ENCODE assay signal across 1 cellular context in the genomic region with DNA sequence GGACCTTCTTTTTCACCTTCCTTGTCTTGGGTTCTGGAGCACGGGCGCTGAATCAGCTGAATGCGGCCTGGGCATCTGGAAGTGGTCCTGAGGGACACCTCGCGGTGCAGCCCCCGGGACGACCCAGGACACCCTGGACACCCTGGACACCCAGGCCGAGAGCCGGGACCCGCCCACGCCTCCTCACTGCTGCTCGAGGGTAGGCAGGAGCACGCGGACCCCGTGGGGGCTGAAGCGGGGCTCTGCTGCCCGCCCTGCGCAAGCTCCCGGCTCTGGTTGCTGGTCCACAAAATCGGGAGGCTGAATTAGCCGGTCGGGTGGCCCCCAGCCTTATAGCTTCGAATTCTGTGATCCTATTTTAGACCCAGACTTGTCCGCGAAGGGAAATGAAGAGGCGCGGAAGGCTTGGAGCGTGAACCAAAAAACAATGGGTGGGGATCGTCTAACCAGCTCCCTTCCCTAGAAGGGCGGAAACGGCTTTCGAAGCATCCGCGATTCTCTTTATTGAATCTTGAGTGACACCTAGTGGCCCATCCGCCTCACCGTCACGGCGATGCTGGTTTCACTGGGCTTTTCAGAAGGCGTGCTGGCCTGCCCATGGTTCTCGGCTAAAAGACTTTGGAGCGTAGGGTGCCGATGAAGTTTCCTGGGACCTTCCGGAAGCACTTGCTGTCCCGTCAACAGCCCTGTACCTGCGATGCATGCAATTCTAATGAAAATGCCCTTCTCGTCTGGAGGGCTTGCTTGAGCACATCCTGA.
TF ChIP-seq lines count a peak whose summit lies in the region.

No MANE protein-coding gene starts in this region.

TF ChIP-seq in K562, 482 proteins besides CTCF, POLR2A, EP300 and RAD21 (continued from another document and continues in another):
- TF ChIP-seq, protein P1, sequence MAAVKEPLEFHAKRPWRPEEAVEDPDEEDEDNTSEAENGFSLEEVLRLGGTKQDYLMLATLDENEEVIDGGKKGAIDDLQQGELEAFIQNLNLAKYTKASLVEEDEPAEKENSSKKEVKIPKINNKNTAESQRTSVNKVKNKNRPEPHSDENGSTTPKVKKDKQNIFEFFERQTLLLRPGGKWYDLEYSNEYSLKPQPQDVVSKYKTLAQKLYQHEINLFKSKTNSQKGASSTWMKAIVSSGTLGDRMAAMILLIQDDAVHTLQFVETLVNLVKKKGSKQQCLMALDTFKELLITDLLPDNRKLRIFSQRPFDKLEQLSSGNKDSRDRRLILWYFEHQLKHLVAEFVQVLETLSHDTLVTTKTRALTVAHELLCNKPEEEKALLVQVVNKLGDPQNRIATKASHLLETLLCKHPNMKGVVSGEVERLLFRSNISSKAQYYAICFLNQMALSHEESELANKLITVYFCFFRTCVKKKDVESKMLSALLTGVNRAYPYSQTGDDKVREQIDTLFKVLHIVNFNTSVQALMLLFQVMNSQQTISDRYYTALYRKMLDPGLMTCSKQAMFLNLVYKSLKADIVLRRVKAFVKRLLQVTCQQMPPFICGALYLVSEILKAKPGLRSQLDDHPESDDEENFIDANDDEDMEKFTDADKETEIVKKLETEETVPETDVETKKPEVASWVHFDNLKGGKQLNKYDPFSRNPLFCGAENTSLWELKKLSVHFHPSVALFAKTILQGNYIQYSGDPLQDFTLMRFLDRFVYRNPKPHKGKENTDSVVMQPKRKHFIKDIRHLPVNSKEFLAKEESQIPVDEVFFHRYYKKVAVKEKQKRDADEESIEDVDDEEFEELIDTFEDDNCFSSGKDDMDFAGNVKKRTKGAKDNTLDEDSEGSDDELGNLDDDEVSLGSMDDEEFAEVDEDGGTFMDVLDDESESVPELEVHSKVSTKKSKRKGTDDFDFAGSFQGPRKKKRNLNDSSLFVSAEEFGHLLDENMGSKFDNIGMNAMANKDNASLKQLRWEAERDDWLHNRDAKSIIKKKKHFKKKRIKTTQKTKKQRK (IDR thresholded peaks at IDR 0.05; ENCODE audit: borderline replicate concordance, low read depth, low read length): no peak
- TF ChIP-seq YY1 (IDR thresholded peaks at IDR 0.05; ENCODE audit: borderline replicate concordance in 1 of 3, control insufficient read depth in 1 of 3, extremely low read depth in 1 of 3, insufficient read depth in 3 of 3, insufficient read length in 1 of 3, insufficient replicate concordance in 2 of 3, low read depth in 1 of 3, low read length in 2 of 3) (peak in 1 of 3 experiments; percentile 29), SMC3 (conservative IDR thresholded peaks at IDR 0.05; ENCODE audit: insufficient read depth, low read depth, low read length) (peak; percentile 85), SPI1 (IDR thresholded peaks at IDR 0.05; ENCODE audit: borderline replicate concordance, low read depth, low read length) (no peak), ADNP (tag; IDR thresholded peaks at IDR 0.05) (no peak), ZNF57 (CRISPR knock-in tag; IDR thresholded peaks at IDR 0.05) (no peak), ZNF77 (CRISPR knock-in tag; IDR thresholded peaks at IDR 0.05) (no peak), ZNF408 (CRISPR knock-in tag; IDR thresholded peaks at IDR 0.05; ENCODE audit: low read depth) (no peak), POLR3G (IDR thresholded peaks at IDR 0.05; ENCODE audit: extremely low read depth, insufficient read length, insufficient replicate concordance) (no peak), PURB (CRISPR knock-in tag; IDR thresholded peaks at IDR 0.05; ENCODE audit: low read depth) (no peak), ZBTB8A (IDR thresholded peaks at IDR 0.05; ENCODE audit: partially characterized antibody) (no peak), KLF10 (CRISPR knock-in tag; IDR thresholded peaks at IDR 0.05) (no peak), SIX5 (IDR thresholded peaks at IDR 0.05; ENCODE audit: borderline replicate concordance in 1 of 2, insufficient read depth in 1 of 2, low read depth in 1 of 2, low read length in 2 of 2) (no peak), CBX8 (IDR thresholded peaks at IDR 0.05; ENCODE audit: borderline replicate concordance, extremely low read depth, low read depth, low read length, poor library complexity, severe bottlenecking) (no peak), FOXK2 (conservative IDR thresholded peaks at IDR 0.05 in 1 of 2, IDR thresholded peaks at IDR 0.05 in 1 of 2; ENCODE audit: low read depth in 2 of 2) (no peak)
- TF ChIP-seq, protein P2, sequence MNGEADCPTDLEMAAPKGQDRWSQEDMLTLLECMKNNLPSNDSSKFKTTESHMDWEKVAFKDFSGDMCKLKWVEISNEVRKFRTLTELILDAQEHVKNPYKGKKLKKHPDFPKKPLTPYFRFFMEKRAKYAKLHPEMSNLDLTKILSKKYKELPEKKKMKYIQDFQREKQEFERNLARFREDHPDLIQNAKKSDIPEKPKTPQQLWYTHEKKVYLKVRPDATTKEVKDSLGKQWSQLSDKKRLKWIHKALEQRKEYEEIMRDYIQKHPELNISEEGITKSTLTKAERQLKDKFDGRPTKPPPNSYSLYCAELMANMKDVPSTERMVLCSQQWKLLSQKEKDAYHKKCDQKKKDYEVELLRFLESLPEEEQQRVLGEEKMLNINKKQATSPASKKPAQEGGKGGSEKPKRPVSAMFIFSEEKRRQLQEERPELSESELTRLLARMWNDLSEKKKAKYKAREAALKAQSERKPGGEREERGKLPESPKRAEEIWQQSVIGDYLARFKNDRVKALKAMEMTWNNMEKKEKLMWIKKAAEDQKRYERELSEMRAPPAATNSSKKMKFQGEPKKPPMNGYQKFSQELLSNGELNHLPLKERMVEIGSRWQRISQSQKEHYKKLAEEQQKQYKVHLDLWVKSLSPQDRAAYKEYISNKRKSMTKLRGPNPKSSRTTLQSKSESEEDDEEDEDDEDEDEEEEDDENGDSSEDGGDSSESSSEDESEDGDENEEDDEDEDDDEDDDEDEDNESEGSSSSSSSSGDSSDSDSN (IDR thresholded peaks at IDR 0.05; ENCODE audit: borderline replicate concordance in 1 of 2, low read depth in 2 of 2, low read length in 2 of 2): 0 out of 4 replicates have a peak, but pooled peaks of 1 of the 2 experiments have one; percentile 28
- TF ChIP-seq, protein P3, sequence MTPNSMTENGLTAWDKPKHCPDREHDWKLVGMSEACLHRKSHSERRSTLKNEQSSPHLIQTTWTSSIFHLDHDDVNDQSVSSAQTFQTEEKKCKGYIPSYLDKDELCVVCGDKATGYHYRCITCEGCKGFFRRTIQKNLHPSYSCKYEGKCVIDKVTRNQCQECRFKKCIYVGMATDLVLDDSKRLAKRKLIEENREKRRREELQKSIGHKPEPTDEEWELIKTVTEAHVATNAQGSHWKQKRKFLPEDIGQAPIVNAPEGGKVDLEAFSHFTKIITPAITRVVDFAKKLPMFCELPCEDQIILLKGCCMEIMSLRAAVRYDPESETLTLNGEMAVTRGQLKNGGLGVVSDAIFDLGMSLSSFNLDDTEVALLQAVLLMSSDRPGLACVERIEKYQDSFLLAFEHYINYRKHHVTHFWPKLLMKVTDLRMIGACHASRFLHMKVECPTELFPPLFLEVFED (CRISPR knock-in tag; conservative IDR thresholded peaks at IDR 0.05): no peak
- TF ChIP-seq, protein P4, sequence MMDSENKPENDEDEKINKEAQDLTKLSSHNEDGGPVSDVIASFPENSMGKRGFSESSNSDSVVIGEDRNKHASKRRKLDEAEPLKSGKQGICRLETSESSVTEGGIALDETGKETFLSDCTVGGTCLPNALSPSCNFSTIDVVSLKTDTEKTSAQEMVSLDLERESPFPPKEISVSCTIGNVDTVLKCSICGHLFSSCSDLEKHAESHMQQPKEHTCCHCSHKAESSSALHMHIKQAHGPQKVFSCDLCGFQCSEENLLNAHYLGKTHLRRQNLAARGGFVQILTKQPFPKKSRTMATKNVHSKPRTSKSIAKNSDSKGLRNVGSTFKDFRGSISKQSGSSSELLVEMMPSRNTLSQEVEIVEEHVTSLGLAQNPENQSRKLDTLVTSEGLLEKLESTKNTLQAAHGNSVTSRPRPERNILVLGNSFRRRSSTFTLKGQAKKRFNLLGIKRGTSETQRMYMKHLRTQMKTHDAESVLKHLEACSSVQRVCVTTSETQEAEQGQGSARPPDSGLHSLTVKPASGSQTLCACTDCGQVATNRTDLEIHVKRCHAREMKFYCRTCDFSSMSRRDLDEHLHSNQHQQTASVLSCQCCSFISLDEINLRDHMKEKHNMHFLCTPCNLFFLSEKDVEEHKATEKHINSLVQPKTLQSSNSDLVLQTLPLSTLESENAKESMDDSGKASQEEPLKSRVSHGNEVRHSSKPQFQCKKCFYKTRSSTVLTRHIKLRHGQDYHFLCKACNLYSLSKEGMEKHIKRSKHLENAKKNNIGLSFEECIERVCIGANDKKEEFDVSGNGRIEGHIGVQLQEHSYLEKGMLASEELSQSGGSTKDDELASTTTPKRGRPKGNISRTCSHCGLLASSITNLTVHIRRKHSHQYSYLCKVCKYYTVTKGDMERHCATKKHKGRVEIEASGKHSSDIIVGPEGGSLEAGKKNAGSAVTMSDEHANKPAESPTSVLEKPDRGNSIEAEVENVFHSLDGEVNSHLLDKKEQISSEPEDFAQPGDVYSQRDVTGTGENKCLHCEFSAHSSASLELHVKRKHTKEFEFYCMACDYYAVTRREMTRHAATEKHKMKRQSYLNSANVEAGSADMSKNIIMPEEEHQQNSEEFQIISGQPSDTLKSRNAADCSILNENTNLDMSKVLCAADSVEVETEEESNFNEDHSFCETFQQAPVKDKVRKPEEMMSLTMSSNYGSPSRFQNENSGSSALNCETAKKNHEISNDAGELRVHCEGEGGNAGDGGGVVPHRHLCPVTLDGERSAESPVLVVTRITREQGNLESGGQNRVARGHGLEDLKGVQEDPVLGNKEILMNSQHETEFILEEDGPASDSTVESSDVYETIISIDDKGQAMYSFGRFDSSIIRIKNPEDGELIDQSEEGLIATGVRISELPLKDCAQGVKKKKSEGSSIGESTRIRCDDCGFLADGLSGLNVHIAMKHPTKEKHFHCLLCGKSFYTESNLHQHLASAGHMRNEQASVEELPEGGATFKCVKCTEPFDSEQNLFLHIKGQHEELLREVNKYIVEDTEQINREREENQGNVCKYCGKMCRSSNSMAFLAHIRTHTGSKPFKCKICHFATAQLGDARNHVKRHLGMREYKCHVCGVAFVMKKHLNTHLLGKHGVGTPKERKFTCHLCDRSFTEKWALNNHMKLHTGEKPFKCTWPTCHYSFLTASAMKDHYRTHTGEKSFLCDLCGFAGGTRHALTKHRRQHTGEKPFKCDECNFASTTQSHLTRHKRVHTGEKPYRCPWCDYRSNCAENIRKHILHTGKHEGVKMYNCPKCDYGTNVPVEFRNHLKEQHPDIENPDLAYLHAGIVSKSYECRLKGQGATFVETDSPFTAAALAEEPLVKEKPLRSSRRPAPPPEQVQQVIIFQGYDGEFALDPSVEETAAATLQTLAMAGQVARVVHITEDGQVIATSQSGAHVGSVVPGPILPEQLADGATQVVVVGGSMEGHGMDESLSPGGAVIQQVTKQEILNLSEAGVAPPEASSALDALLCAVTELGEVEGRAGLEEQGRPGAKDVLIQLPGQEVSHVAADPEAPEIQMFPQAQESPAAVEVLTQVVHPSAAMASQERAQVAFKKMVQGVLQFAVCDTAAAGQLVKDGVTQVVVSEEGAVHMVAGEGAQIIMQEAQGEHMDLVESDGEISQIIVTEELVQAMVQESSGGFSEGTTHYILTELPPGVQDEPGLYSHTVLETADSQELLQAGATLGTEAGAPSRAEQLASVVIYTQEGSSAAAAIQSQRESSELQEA (IDR thresholded peaks at IDR 0.05; ENCODE audit: low read depth): no peak
- TF ChIP-seq, protein P5, sequence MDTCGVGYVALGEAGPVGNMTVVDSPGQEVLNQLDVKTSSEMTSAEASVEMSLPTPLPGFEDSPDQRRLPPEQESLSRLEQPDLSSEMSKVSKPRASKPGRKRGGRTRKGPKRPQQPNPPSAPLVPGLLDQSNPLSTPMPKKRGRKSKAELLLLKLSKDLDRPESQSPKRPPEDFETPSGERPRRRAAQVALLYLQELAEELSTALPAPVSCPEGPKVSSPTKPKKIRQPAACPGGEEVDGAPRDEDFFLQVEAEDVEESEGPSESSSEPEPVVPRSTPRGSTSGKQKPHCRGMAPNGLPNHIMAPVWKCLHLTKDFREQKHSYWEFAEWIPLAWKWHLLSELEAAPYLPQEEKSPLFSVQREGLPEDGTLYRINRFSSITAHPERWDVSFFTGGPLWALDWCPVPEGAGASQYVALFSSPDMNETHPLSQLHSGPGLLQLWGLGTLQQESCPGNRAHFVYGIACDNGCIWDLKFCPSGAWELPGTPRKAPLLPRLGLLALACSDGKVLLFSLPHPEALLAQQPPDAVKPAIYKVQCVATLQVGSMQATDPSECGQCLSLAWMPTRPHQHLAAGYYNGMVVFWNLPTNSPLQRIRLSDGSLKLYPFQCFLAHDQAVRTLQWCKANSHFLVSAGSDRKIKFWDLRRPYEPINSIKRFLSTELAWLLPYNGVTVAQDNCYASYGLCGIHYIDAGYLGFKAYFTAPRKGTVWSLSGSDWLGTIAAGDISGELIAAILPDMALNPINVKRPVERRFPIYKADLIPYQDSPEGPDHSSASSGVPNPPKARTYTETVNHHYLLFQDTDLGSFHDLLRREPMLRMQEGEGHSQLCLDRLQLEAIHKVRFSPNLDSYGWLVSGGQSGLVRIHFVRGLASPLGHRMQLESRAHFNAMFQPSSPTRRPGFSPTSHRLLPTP (IDR thresholded peaks at IDR 0.05; ENCODE audit: borderline replicate concordance, extremely low read depth, insufficient read length): no peak
- TF ChIP-seq, protein P6, sequence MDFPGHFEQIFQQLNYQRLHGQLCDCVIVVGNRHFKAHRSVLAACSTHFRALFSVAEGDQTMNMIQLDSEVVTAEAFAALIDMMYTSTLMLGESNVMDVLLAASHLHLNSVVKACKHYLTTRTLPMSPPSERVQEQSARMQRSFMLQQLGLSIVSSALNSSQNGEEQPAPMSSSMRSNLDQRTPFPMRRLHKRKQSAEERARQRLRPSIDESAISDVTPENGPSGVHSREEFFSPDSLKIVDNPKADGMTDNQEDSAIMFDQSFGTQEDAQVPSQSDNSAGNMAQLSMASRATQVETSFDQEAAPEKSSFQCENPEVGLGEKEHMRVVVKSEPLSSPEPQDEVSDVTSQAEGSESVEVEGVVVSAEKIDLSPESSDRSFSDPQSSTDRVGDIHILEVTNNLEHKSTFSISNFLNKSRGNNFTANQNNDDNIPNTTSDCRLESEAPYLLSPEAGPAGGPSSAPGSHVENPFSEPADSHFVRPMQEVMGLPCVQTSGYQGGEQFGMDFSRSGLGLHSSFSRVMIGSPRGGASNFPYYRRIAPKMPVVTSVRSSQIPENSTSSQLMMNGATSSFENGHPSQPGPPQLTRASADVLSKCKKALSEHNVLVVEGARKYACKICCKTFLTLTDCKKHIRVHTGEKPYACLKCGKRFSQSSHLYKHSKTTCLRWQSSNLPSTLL (IDR thresholded peaks at IDR 0.05): no peak
- TF ChIP-seq, protein P7, sequence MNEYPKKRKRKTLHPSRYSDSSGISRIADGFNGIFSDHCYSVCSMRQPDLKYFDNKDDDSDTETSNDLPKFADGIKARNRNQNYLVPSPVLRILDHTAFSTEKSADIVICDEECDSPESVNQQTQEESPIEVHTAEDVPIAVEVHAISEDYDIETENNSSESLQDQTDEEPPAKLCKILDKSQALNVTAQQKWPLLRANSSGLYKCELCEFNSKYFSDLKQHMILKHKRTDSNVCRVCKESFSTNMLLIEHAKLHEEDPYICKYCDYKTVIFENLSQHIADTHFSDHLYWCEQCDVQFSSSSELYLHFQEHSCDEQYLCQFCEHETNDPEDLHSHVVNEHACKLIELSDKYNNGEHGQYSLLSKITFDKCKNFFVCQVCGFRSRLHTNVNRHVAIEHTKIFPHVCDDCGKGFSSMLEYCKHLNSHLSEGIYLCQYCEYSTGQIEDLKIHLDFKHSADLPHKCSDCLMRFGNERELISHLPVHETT (CRISPR knock-in tag; conservative IDR thresholded peaks at IDR 0.05 in 1 of 2, IDR thresholded peaks at IDR 0.05 in 1 of 2): no peak
